ENCODE assay signal across 23 cellular contexts in the genomic region with DNA sequence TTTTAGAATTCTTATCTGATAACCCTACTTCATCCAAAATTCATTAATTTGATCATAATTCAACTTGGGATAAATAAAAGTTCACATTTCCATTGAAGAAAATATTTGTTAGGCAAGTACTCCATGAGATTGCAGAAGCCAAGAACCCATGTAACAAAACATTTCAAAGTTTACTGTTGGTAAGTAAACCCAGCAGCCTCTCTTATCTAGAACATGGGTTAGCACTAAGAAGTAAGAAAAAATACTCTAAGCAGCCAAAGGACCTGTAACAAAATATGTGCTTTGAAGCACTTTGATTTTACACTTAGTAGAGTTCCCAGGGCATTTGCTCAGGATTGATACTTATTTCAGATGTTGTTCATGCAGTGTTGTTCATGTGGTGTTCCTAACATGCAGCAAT. TPM values are rescaled to one million over a fixed set of nuclear protein-coding genes. Genes with fewer than 3 reads are reported as not detected.
A peak's percentile ranks its signal among the peaks of the same experiment; 100 is the strongest.
DNase-seq lines count a peak whose midpoint lies in the region; ATAC-seq and TF ChIP-seq lines count a peak whose summit lies in the region.
"Had no signal": no experiment of that assay in that cellular context is flagged by ENCODE, and none has a peak within 500 bp of the region (broad histone marks: within the 10 kb centered on the region; RNA-seq: fewer than 3 reads in every experiment).

No MANE protein-coding gene starts in this region.

- H3K27me3 ChIP-seq in CD4-positive, CD25-positive, alpha-beta regulatory T cell (ENCODE audit: control insufficient read depth, insufficient read depth, low read length) = no peaks in the 10 kb centered on the region
- no peaks in the 10 kb centered on the region for H3K27me3 ChIP-seq in neutrophil
- H3K27me3 ChIP-seq: adrenal gland, brain microvascular endothelial cell, esophagus squamous epithelium, gastroesophageal sphincter had no signal

- H3K9me3 ChIP-seq in CD4-positive, CD25-positive, alpha-beta regulatory T cell (ENCODE audit: control insufficient read depth in 2 of 2, low read length in 2 of 2) = no peaks in the 10 kb centered on the region
- H3K9me3 ChIP-seq in neutrophil = no peaks in the 10 kb centered on the region
- H3K9me3 ChIP-seq: adrenal gland, esophagus squamous epithelium, gastroesophageal sphincter had no signal

- no peak overlapping the region for H3K27ac ChIP-seq in CD4-positive, CD25-positive, alpha-beta regulatory T cell (ENCODE audit: insufficient read depth, low read length, poor library complexity, severe bottlenecking)
- H3K27ac ChIP-seq in neutrophil = peak overlapping the region; percentile 2
- no peak overlapping the region for H3K27ac ChIP-seq in RWPE1
- H3K27ac ChIP-seq: adrenal gland, brain microvascular endothelial cell, gastroesophageal sphincter had no signal

- peak overlapping the region; percentile 98 for H3K4me3 ChIP-seq in CD4-positive, CD25-positive, alpha-beta regulatory T cell (ENCODE audit: low read depth, low read length)
- H3K4me3 ChIP-seq in neutrophil (ENCODE audit: low read depth in 1 of 2, low read length in 1 of 2) = no peak overlapping the region
- H3K4me3 ChIP-seq: adrenal gland, esophagus squamous epithelium, gastroesophageal sphincter, lung, smooth muscle cell had no signal

- H3K36me3 ChIP-seq in CD4-positive, CD25-positive, alpha-beta regulatory T cell (ENCODE audit: control insufficient read depth, insufficient read depth, low read length) = peaks cover 15% of the 10 kb centered on the region
- no peaks in the 10 kb centered on the region for H3K36me3 ChIP-seq in neutrophil
- H3K36me3 ChIP-seq: adrenal gland, brain microvascular endothelial cell, esophagus squamous epithelium, gastroesophageal sphincter had no signal

- peak overlapping the region; percentile 54 for H3K27ac Mint-ChIP-seq in activated CD4-positive, alpha-beta T cell treated with anti-CD3 and anti-CD28 coated beads, Interleukin-2, amount 10 ng/mL, durations not matched to agents 24 days and 14 days
- peak overlapping the region; percentile 11 to 96 (median 31) for H3K27ac Mint-ChIP-seq in CD4-positive, CD25-positive, alpha-beta regulatory T cell
- peak overlapping the region; percentile 27 for H3K27ac Mint-ChIP-seq in activated B cell treated with CpG ODN at 0.5 μM for 24 hours
- H3K27ac Mint-ChIP-seq: endodermal cell, H9 had no signal

- peaks cover 97% of the 10 kb centered on the region for H3K4me1 ChIP-seq in CD4-positive, CD25-positive, alpha-beta regulatory T cell (ENCODE audit: control insufficient read depth, insufficient read depth, low read length, poor library complexity, severe bottlenecking)
- peaks cover 26 to 49% of the 10 kb centered on the region in 2 experiments for H3K4me1 ChIP-seq in neutrophil (ENCODE audit: control insufficient read depth in 1 of 2, insufficient read depth in 1 of 2, low read depth in 1 of 2, low read length in 1 of 2)

- POLR2A ChIA-PET in activated B cell treated with CpG ODN at 0.5 μM for 24 hours (lab: Charles Lee) = interaction anchor here (1.5 kb wide), 2 partner anchors 14 to 38 kb away, joined by 3 to 7 read pairs; no protein-coding TSS in a partner anchor
- POLR2A ChIA-PET in RWPE1 (lab: Yijun Ruan, JAX; ENCODE audit: low non-redundant PET) = no interaction called here

- no peaks in the 10 kb centered on the region for H3K9me3 Mint-ChIP-seq in activated CD4-positive, alpha-beta T cell treated with anti-CD3 and anti-CD28 coated beads, Interleukin-2, amount 10 ng/mL, durations not matched to agents 24 days and 14 days
- H3K9me3 Mint-ChIP-seq in CD4-positive, CD25-positive, alpha-beta regulatory T cell = no peaks in the 10 kb centered on the region
- H3K9me3 Mint-ChIP-seq in activated B cell treated with CpG ODN at 0.5 μM for 24 hours = no peaks in the 10 kb centered on the region
- H3K9me3 Mint-ChIP-seq: endodermal cell, H9 had no signal

- H3K36me3 Mint-ChIP-seq in activated CD4-positive, alpha-beta T cell treated with anti-CD3 and anti-CD28 coated beads, Interleukin-2, amount 10 ng/mL, durations not matched to agents 24 days and 14 days (ENCODE audit: low read depth) = peaks cover 30% of the 10 kb centered on the region
- H3K36me3 Mint-ChIP-seq in CD4-positive, CD25-positive, alpha-beta regulatory T cell = peaks cover 24% of the 10 kb centered on the region
- H3K36me3 Mint-ChIP-seq in activated B cell treated with CpG ODN at 0.5 μM for 24 hours (ENCODE audit: low read depth) = peaks cover 60% of the 10 kb centered on the region

- TF ChIP-seq CTCF in activated B cell treated with CpG ODN at 0.5 μM for 24 hours (IDR thresholded peaks at IDR 0.05) (no peak), neutrophil (IDR thresholded peaks at IDR 0.05) (no peak), RWPE1 (conservative IDR thresholded peaks at IDR 0.05; ENCODE audit: low read depth) (no peak)

- DNase-seq in activated CD4-positive, alpha-beta T cell treated with anti-CD3 and anti-CD28 coated beads, Interleukin-2, amount 10 ng/mL, durations not matched to agents 24 days and 14 days = no peak
- no peak for DNase-seq in activated CD4-positive, alpha-beta T cell treated with anti-CD3 and anti-CD28 coated beads for 1 hour
- DNase-seq in CD4-positive, CD25-positive, alpha-beta regulatory T cell = no peak
- DNase-seq in activated B cell treated with CpG ODN at 0.5 μM for 24 hours = no peak
- no peak for DNase-seq in RWPE1 (ENCODE audit: low spot score)
- no peak for DNase-seq in DMS153 treated with DMSO at 0.1 percent for 48 hours (lab: John Stamatoyannopoulos, UW; ENCODE audit: unreplicated experiment)
- DNase-seq: adrenal gland; brain microvascular endothelial cell; cortex of kidney; endodermal cell; esophagus squamous epithelium; H9; NCI-H1436; NCI-H510A treated with DMSO at 0.1 percent for 48 hours; nucleus accumbens; stimulated activated naive CD8-positive, alpha-beta T cell treated with anti-CD3 and anti-CD28 coated beads, Interleukin-15, Interleukin-2, amounts not matched to agents 100 U/mL and 50 U/mL, for 24 hours; T-helper 1 cell had no signal

- intact Hi-C loops in activated CD4-positive, alpha-beta T cell treated with anti-CD3 and anti-CD28 coated beads, Interleukin-2, amount 10 ng/mL, durations not matched to agents 24 days and 14 days (cut with micrococcal nuclease) = no loop called here
- intact Hi-C loops in activated B cell treated with CpG ODN at 0.5 μM for 24 hours (cut with micrococcal nuclease) = no loop called here

- CTCF ChIA-PET in activated B cell treated with CpG ODN at 0.5 μM for 24 hours (lab: Charles Lee) = interaction anchor here (1.1 kb wide), 1 partner anchor 14 kb away, joined by 3 read pairs; no protein-coding TSS in a partner anchor
- CTCF ChIA-PET in RWPE1 (lab: Yijun Ruan, JAX) = no interaction called here

- ATAC-seq in CD4-positive, CD25-positive, alpha-beta regulatory T cell (ENCODE audit: low read depth in 2 of 2) = no peak
- no peak for ATAC-seq in activated B cell treated with CpG ODN at 0.5 μM for 24 hours (ENCODE audit: low read depth)
- no peak for ATAC-seq in GM21381 (IDR thresholded peaks at IDR 0.05; ENCODE audit: unreplicated experiment)
- ATAC-seq: gastroesophageal sphincter; Panc1; stimulated activated naive CD8-positive, alpha-beta T cell treated with anti-CD3 and anti-CD28 coated beads, Interleukin-15, Interleukin-2, amounts not matched to agents 100 U/mL and 50 U/mL, for 24 hours had no signal

- H3K27me3 Mint-ChIP-seq in activated CD4-positive, alpha-beta T cell treated with anti-CD3 and anti-CD28 coated beads, Interleukin-2, amount 10 ng/mL, durations not matched to agents 24 days and 14 days = no peaks in the 10 kb centered on the region
- H3K27me3 Mint-ChIP-seq in CD4-positive, CD25-positive, alpha-beta regulatory T cell = no peaks in the 10 kb centered on the region
- no peaks in the 10 kb centered on the region for H3K27me3 Mint-ChIP-seq in activated B cell treated with CpG ODN at 0.5 μM for 24 hours

- H3K4me1 Mint-ChIP-seq in activated CD4-positive, alpha-beta T cell treated with anti-CD3 and anti-CD28 coated beads, Interleukin-2, amount 10 ng/mL, durations not matched to agents 24 days and 14 days = peaks cover 66% of the 10 kb centered on the region
- peaks cover 47 to 95% (median 85%) of the 10 kb centered on the region in 4 donors for H3K4me1 Mint-ChIP-seq in CD4-positive, CD25-positive, alpha-beta regulatory T cell
- peaks cover 93% of the 10 kb centered on the region for H3K4me1 Mint-ChIP-seq in activated B cell treated with CpG ODN at 0.5 μM for 24 hours

- H3K4me3 Mint-ChIP-seq in activated CD4-positive, alpha-beta T cell treated with anti-CD3 and anti-CD28 coated beads, Interleukin-2, amount 10 ng/mL, durations not matched to agents 24 days and 14 days = no peak overlapping the region
- peak overlapping the region; percentile 69 to 84 (median 80) for H3K4me3 Mint-ChIP-seq in CD4-positive, CD25-positive, alpha-beta regulatory T cell
- H3K4me3 Mint-ChIP-seq in activated B cell treated with CpG ODN at 0.5 μM for 24 hours = peak overlapping the region; percentile 9
- H3K4me3 Mint-ChIP-seq: endodermal cell, H9 had no signal

RNA-seq across cellular contexts. Expression of gene MAP3K1, which starts 8.7 kb away (rescaled TPM):
- total RNA-seq in activated CD4-positive, alpha-beta T cell treated with anti-CD3 and anti-CD28 coated beads, Interleukin-2, amount 10 ng/mL, durations not matched to agents 24 days and 14 days = 27.6 and 27.9 TPM in 2 replicates
- 110 TPM for total RNA-seq in CD4-positive, CD25-positive, alpha-beta regulatory T cell
- 10 to 100 TPM; 64.3 to 84.5 (median 76.1) TPM for polyA plus RNA-seq in CD4-positive, CD25-positive, alpha-beta regulatory T cell
- 92.8 and 102 TPM in 2 replicates for total RNA-seq in activated B cell treated with CpG ODN at 0.5 μM for 24 hours
